ENCODE assay signal across 20 cellular contexts in the genomic region with DNA sequence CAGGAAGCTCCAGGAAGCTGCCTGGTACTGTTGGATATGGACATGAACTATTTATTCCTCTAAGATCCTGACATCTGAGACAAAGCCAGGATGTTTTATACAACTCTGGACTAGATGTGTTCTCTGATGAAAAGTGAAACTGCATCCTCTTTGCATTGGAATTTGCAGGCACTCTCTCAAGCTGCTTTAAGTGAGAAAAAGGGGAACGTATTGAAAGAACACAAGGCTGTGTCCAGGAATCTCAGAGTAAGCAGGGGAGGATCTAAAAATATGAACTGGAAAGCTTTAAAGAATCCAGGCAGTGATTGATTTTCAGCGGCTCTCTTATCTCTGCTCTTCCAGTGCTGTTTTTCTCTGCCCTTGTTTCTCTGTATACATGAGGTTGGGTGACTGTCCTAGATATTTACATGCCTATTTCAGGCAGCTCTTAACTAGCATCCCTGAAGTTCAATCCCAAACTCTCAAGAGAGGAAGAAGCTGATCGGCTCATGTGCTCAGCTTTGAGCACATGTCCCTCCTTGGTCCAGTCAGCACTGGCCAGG.
DNase-seq lines count a peak whose midpoint lies in the region; ATAC-seq and TF ChIP-seq lines count a peak whose summit lies in the region.
"Had no signal": no experiment of that assay in that cellular context is flagged by ENCODE, and none has a peak within 500 bp of the region (broad histone marks: within the 10 kb centered on the region; RNA-seq: fewer than 3 reads in every experiment).

No MANE protein-coding gene starts in this region.

- H3K9ac ChIP-seq in rectal smooth muscle tissue (ENCODE audit: low read length): no peak overlapping the region

- H3K27ac ChIP-seq in esophagus squamous epithelium: peak overlapping the region in 3 of 4 donors; percentile 9 to 56 (median 36)
- peak overlapping the region; percentile 14 for H3K27ac ChIP-seq in rectal smooth muscle tissue (ENCODE audit: low read depth, low read length)
- no peak overlapping the region for H3K27ac ChIP-seq in thyroid gland
- H3K27ac ChIP-seq: pancreas had no signal

- peak overlapping the region in 1 of 4 donors; percentile 9 for H3K4me3 ChIP-seq in esophagus squamous epithelium
- peak overlapping the region; percentile 15 for H3K4me3 ChIP-seq in rectal smooth muscle tissue (ENCODE audit: low read length)
- H3K4me3 ChIP-seq in thyroid gland (replicated peaks in 1 of 3): no peak overlapping the region
- H3K4me3 ChIP-seq: gastrocnemius medialis, pancreas had no signal

- H3K9me3 ChIP-seq in esophagus squamous epithelium (no peaks in the 10 kb centered on the region), thyroid gland (no peaks in the 10 kb centered on the region)
- H3K9me3 ChIP-seq: gastrocnemius medialis, pancreas had no signal

- intact Hi-C loops in esophagus squamous epithelium (cut with DNase I): no loop called here
- intact Hi-C loops in thyroid gland (cut with DNase I): no loop called here

- DNase-seq in OCI-M1 (lab: John Stamatoyannopoulos, UW) (peak; percentile 2), esophagus squamous epithelium (lab: John Stamatoyannopoulos, UW) (no peak), iris pigment epithelial cell (ENCODE audit: low read depth) (peak; percentile 16), thyroid gland (no peak), RKO (ENCODE audit: low spot score) (no peak), nucleus accumbens (lab: John Stamatoyannopoulos, UW) (no peak)
- DNase-seq: activated CD4-positive, alpha-beta T cell treated with anti-CD3 and anti-CD28 coated beads for 36 hours; activated CD8-positive, alpha-beta memory T cell treated with anti-CD3 and anti-CD28 coated beads, Interleukin-2, amount 50 U/mL, for 48 hours; activated naive CD4-positive, alpha-beta T cell treated with Interleukin-2 at 50 U/mL for 16 hours; AML-193; effector memory CD4-positive, alpha-beta T cell; gastrocnemius medialis; NCI-H1048; NCI-H2171 treated with DMSO at 0.1 percent for 48 hours; pancreas; SHP77; stimulated activated naive CD8-positive, alpha-beta T cell treated with anti-CD3 and anti-CD28 coated beads, Interleukin-15, amount 100 ng/mL, for 72 hours; T-helper 9 cell had no signal

- H3K36me3 ChIP-seq in esophagus squamous epithelium: no peaks in the 10 kb centered on the region
- no peaks in the 10 kb centered on the region for H3K36me3 ChIP-seq in rectal smooth muscle tissue (ENCODE audit: control insufficient read depth, insufficient read depth, low read length)
- no peaks in the 10 kb centered on the region for H3K36me3 ChIP-seq in thyroid gland
- H3K36me3 ChIP-seq: gastrocnemius medialis, pancreas had no signal

- 33 to 58% methylated on average over 2 to 3 of the region's 3 CpGs for WGBS in esophagus squamous epithelium, 2 donors
- 53 to 59% methylated on average over 3 of the region's 3 CpGs for WGBS in thyroid gland, 2 donors

- H3K27me3 ChIP-seq in esophagus squamous epithelium (no peaks in the 10 kb centered on the region), rectal smooth muscle tissue (ENCODE audit: control insufficient read depth, insufficient read depth, low read length) (no peaks in the 10 kb centered on the region), thyroid gland (no peaks in the 10 kb centered on the region)
- H3K27me3 ChIP-seq: gastrocnemius medialis, pancreas had no signal

- TF ChIP-seq POLR2A in esophagus squamous epithelium (IDR thresholded peaks at IDR 0.05) (no peak), thyroid gland (IDR thresholded peaks at IDR 0.05) (no peak)

- H3K4me1 ChIP-seq in esophagus squamous epithelium (peaks cover 0 to 7% (median 7%) of the 10 kb centered on the region in 3 donors), rectal smooth muscle tissue (ENCODE audit: control insufficient read depth, insufficient read depth, low read length) (peaks cover 7% of the 10 kb centered on the region), thyroid gland (no peaks in the 10 kb centered on the region)
- H3K4me1 ChIP-seq: pancreas had no signal

- TF ChIP-seq CTCF in esophagus squamous epithelium (IDR thresholded peaks at IDR 0.05) (no peak), thyroid gland (IDR thresholded peaks at IDR 0.05) (no peak)

- ATAC-seq in GM19324 (IDR thresholded peaks at IDR 0.05; ENCODE audit: low FRiP score, unreplicated experiment): no peak
- ATAC-seq: activated CD4-positive, alpha-beta T cell treated with anti-CD3 and anti-CD28 coated beads for 36 hours; gastrocnemius medialis; stimulated activated naive CD8-positive, alpha-beta T cell treated with anti-CD3 and anti-CD28 coated beads, Interleukin-15, amount 100 ng/mL, for 72 hours had no signal

Comparison
In these comparisons a context has a peak if more than half of its experiments do, and no peak if none do; other contexts are left out.
1. DNase-seq: peak in OCI-M1 (single experiment) and iris pigment epithelial cell (single experiment); none in esophagus squamous epithelium (single experiment), thyroid gland (0 of 2), RKO (single experiment) and nucleus accumbens (0 of 56).
2. H3K27ac ChIP-seq: peak in esophagus squamous epithelium (3 of 4) and rectal smooth muscle tissue (single experiment); none in thyroid gland (0 of 3).